18 cellular contexts compared by ENCODE assay signal in the genomic region with DNA sequence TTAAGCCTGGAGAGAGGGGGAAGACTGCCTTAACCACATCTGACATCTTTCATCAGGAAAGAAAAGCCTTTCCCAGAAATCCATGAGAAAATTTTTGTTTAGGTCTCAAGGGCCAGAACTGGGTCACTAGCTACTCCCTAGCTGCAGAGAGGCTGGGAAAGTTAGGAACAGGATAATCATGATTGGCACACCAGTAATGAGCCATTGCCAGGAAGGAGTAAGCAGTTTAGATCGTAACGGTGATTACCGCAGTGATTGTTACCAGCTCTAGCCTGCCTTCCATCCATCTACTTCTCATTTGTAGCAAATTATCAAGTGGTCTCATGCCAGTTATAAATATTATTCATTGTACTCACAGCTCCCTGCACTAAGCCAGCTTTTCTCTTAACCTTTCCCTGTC. TPM values are rescaled to one million over a fixed set of nuclear protein-coding genes. Genes with fewer than 3 reads are reported as not detected.
DNase-seq lines count a peak whose midpoint lies in the region; ATAC-seq and TF ChIP-seq lines count a peak whose summit lies in the region.
"Had no signal": no experiment of that assay in that cellular context is flagged by ENCODE, and none has a peak within 500 bp of the region (broad histone marks: within the 10 kb centered on the region; RNA-seq: fewer than 3 reads in every experiment).

No MANE protein-coding gene starts in this region.

- DNase-seq in GM04504 (ENCODE audit: low read depth) (peak; percentile 15), fibroblast of the aortic adventitia (ENCODE audit: low read depth) (peak; percentile 67), retinal pigment epithelial cell (ENCODE audit: low read depth) (peak; percentile 65), hypothalamus (lab: John Stamatoyannopoulos, UW) (no peak)
- DNase-seq in activated CD8-positive, alpha-beta T cell treated with anti-CD3 and anti-CD28 coated beads for 36 hours = no peak
- DNase-seq in CD4-positive, alpha-beta memory T cell = no peak
- DNase-seq: AML-193; BE2C; Caco-2; CD8-positive, alpha-beta T cell; DMS153; DND-41; GOT3; HFFc6 had no signal

- no peaks in the 10 kb centered on the region for H3K9me3 Mint-ChIP-seq in activated CD8-positive, alpha-beta T cell treated with anti-CD3 and anti-CD28 coated beads for 36 hours
- no peaks in the 10 kb centered on the region for H3K9me3 Mint-ChIP-seq in CD4-positive, alpha-beta memory T cell
- H3K9me3 Mint-ChIP-seq: CD8-positive, alpha-beta T cell had no signal

- peak overlapping the region; percentile 4 for H3K27ac ChIP-seq in ectodermal cell (ENCODE audit: insufficient read depth, low read depth, low read length, poor library complexity, severe bottlenecking)
- H3K27ac ChIP-seq in CD4-positive, alpha-beta memory T cell (ENCODE audit: low read depth, low read length) = no peak overlapping the region
- H3K27ac ChIP-seq: BLaER1 treated with 17β-estradiol and CSF1 and Interleukin-3, amounts not matched to agents 10 nM and 100 nM had no signal

- no peaks in the 10 kb centered on the region for H3K27me3 Mint-ChIP-seq in activated CD8-positive, alpha-beta T cell treated with anti-CD3 and anti-CD28 coated beads for 36 hours
- no peaks in the 10 kb centered on the region for H3K27me3 Mint-ChIP-seq in CD4-positive, alpha-beta memory T cell

- H3K27me3 ChIP-seq in ectodermal cell (ENCODE audit: control insufficient read depth, insufficient read depth, low read length, poor library complexity, severe bottlenecking) = no peaks in the 10 kb centered on the region
- no peaks in the 10 kb centered on the region for H3K27me3 ChIP-seq in CD4-positive, alpha-beta memory T cell (ENCODE audit: insufficient read depth, low read length)
- H3K27me3 ChIP-seq: BE2C; BLaER1 treated with 17β-estradiol and CSF1 and Interleukin-3, amounts not matched to agents 10 nM and 100 nM had no signal

- intact Hi-C loops in activated CD8-positive, alpha-beta T cell treated with anti-CD3 and anti-CD28 coated beads for 36 hours (cut with micrococcal nuclease) = no loop called here
- intact Hi-C loops in CD4-positive, alpha-beta memory T cell (cut with micrococcal nuclease) = no loop called here

- no peaks in the 10 kb centered on the region for H3K4me1 Mint-ChIP-seq in activated CD8-positive, alpha-beta T cell treated with anti-CD3 and anti-CD28 coated beads for 36 hours (ENCODE audit: low read depth)
- H3K4me1 Mint-ChIP-seq in CD4-positive, alpha-beta memory T cell = no peaks in the 10 kb centered on the region

- H3K4me1 ChIP-seq in ectodermal cell (ENCODE audit: control insufficient read depth, insufficient read depth, low read length) = peaks cover 7% of the 10 kb centered on the region
- H3K4me1 ChIP-seq in CD4-positive, alpha-beta memory T cell (ENCODE audit: insufficient read depth, low read length) = no peaks in the 10 kb centered on the region
- H3K4me1 ChIP-seq: BE2C; BLaER1 treated with 17β-estradiol and CSF1 and Interleukin-3, amounts not matched to agents 10 nM and 100 nM; Caco-2 had no signal

- H3K36me3 Mint-ChIP-seq in activated CD8-positive, alpha-beta T cell treated with anti-CD3 and anti-CD28 coated beads for 36 hours (ENCODE audit: low read depth) = peaks cover 18% of the 10 kb centered on the region
- H3K36me3 Mint-ChIP-seq in CD4-positive, alpha-beta memory T cell = peaks cover 11 to 47% of the 10 kb centered on the region in 2 donors

- WGBS in ectodermal cell, 2 experiments = 88 to 93% methylated on average over 3 of the region's 3 CpGs

- H3K4me3 Mint-ChIP-seq in activated CD8-positive, alpha-beta T cell treated with anti-CD3 and anti-CD28 coated beads for 36 hours = no peak overlapping the region
- H3K4me3 Mint-ChIP-seq in CD4-positive, alpha-beta memory T cell = no peak overlapping the region
- H3K4me3 Mint-ChIP-seq: CD8-positive, alpha-beta T cell; HFFc6 had no signal

- no peak for ATAC-seq in GM21737 (IDR thresholded peaks at IDR 0.05; ENCODE audit: unreplicated experiment)
- ATAC-seq in activated CD8-positive, alpha-beta T cell treated with anti-CD3 and anti-CD28 coated beads for 36 hours = no peak
- ATAC-seq: CD8-positive, alpha-beta T cell had no signal

- no peaks in the 10 kb centered on the region for H3K36me3 ChIP-seq in ectodermal cell (ENCODE audit: control insufficient read depth, insufficient read depth, low read length)
- no peaks in the 10 kb centered on the region for H3K36me3 ChIP-seq in CD4-positive, alpha-beta memory T cell (ENCODE audit: insufficient read depth, low read length)
- H3K36me3 ChIP-seq: BE2C had no signal

- TF ChIP-seq CTCF in fibroblast of the aortic adventitia (IDR thresholded peaks at IDR 0.05; ENCODE audit: insufficient read depth, low read length) (no peak), retinal pigment epithelial cell (conservative IDR thresholded peaks at IDR 0.05; ENCODE audit: low read depth, low read length) (no peak)
- TF ChIP-seq CTCF in activated CD8-positive, alpha-beta T cell treated with anti-CD3 and anti-CD28 coated beads for 36 hours (IDR thresholded peaks at IDR 0.05) = no peak

- POLR2A ChIA-PET in activated CD8-positive, alpha-beta T cell treated with anti-CD3 and anti-CD28 coated beads for 36 hours (lab: Charles Lee) = no interaction called here
- POLR2A ChIA-PET in CD4-positive, alpha-beta memory T cell (lab: Charles Lee; ENCODE audit: partially characterized antibody) = no interaction called here

- no peaks in the 10 kb centered on the region for H3K9me3 ChIP-seq in ectodermal cell (ENCODE audit: control insufficient read depth, low read length)
- H3K9me3 ChIP-seq in CD4-positive, alpha-beta memory T cell (ENCODE audit: control insufficient read depth in 1 of 2, low read length in 2 of 2) = no peaks in the 10 kb centered on the region
- H3K9me3 ChIP-seq: BE2C, Caco-2, HAP-1 had no signal

- CTCF ChIA-PET in activated CD8-positive, alpha-beta T cell treated with anti-CD3 and anti-CD28 coated beads for 36 hours (lab: Charles Lee) = interaction anchor here (1.0 kb wide), 1 partner anchor 9 kb away, joined by 3 read pairs; no protein-coding TSS in a partner anchor
- CTCF ChIA-PET in CD4-positive, alpha-beta memory T cell (lab: Charles Lee; ENCODE audit: partially characterized antibody) = interaction anchor here (1.7 kb wide), 1 partner anchor 22 kb away, joined by 5 read pairs; no protein-coding TSS in a partner anchor

- no peak overlapping the region for H3K27ac Mint-ChIP-seq in activated CD8-positive, alpha-beta T cell treated with anti-CD3 and anti-CD28 coated beads for 36 hours
- H3K27ac Mint-ChIP-seq in CD4-positive, alpha-beta memory T cell = no peak overlapping the region
- H3K27ac Mint-ChIP-seq: CD8-positive, alpha-beta T cell; HFFc6 had no signal

- H3K4me3 ChIP-seq in ectodermal cell (ENCODE audit: insufficient read depth, low read depth, low read length) = no peak overlapping the region
- no peak overlapping the region for H3K4me3 ChIP-seq in fibroblast of the aortic adventitia (ENCODE audit: low read depth, low read length)
- no peak overlapping the region for H3K4me3 ChIP-seq in retinal pigment epithelial cell (ENCODE audit: low read length)
- no peak overlapping the region for H3K4me3 ChIP-seq in CD4-positive, alpha-beta memory T cell (ENCODE audit: low read length in 2 of 2)
- H3K4me3 ChIP-seq: BLaER1 treated with 17β-estradiol and CSF1 and Interleukin-3, amounts not matched to agents 10 nM and 100 nM; HAP-1 had no signal

RNA-seq across cellular contexts. Expression of a gene that starts 22.7 kb away (rescaled TPM):
- 32.4 TPM for polyA plus RNA-seq in ectodermal cell (2013, experiment 1 of 4)
- polyA plus RNA-seq in ectodermal cell (2013, experiment 2 of 4) = 47.0 TPM
- 32.0 TPM for polyA plus RNA-seq in ectodermal cell (2013, experiment 3 of 4)
- polyA plus RNA-seq in ectodermal cell (2013, experiment 4 of 4) = 42.2 TPM
- 25.6 and 32.2 TPM in 2 replicates for total RNA-seq in fibroblast of the aortic adventitia (ENCODE audit: low replicate concordance)
- total RNA-seq in activated CD8-positive, alpha-beta T cell treated with anti-CD3 and anti-CD28 coated beads for 36 hours = 10 to 100 TPM; 19.5 to 20.0 TPM
- 10 to 100 TPM; 33.2 to 34.5 TPM for total RNA-seq in CD4-positive, alpha-beta memory T cell
- 10 to 100 TPM; 25.6 to 29.2 TPM for polyA plus RNA-seq in CD4-positive, alpha-beta memory T cell

Comparison
In these comparisons a context has a peak if more than half of its experiments do, and no peak if none do; other contexts are left out.
1. DNase-seq: peak in GM04504 (single experiment), fibroblast of the aortic adventitia (single experiment) and retinal pigment epithelial cell (single experiment); none in hypothalamus (0 of 51), activated CD8-positive, alpha-beta T cell treated with anti-CD3 and anti-CD28 coated beads for 36 hours (single experiment) and CD4-positive, alpha-beta memory T cell (0 of 5).